In the genomic region with DNA sequence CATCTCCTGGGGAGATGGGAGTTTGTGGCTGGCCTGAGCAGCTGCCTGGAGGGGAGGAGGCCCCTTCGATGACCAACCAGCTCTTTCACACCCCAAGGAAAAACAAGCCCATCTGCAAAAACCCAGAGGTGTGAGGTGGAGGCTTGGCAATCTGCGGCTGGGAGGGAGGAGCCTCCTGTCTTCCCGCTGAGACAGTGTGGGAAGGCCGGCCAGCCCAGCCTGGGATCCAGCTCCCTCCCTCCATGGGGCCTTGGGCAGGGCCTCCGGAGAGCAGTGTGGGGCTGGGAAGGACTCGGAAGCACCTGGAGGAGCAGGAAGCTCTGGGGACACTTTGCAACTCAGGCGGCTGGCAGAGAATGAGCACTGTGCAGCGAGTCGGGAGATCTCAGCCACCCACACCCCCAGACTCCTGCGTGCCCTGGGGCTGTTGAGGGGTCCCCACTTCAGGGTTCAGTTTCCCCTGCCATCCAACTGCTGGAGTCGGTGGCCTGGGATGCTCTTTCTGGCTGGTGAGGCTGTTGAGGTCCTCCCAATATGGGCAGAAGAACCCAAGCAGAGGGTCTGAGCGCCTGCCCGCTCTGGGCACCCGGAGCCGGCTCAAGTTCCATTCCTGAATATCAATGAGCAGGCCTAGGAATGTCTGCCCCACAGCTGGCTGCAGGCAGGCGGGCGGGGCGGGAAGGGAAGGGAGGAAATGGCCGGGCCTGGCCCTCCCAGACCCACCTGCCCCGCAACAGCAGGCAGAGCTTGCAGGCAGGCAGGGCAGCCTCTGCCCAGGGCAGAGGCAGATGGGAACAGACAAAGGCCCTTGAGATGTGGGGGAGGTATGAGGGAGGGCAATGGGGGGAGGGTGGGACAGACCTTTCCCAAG, we compare ENCODE assay signal across 9 cellular contexts.
A peak's percentile ranks its signal among the peaks of the same experiment; 100 is the strongest.
DNase-seq lines count a peak whose midpoint lies in the region; ATAC-seq and TF ChIP-seq lines count a peak whose summit lies in the region.
"Had no signal": no experiment of that assay in that cellular context is flagged by ENCODE, and none has a peak within 500 bp of the region (broad histone marks: within the 10 kb centered on the region; RNA-seq: fewer than 3 reads in every experiment).

No MANE protein-coding gene starts in this region.

- intact Hi-C loops in left colon (cut with DNase I, micrococcal nuclease) (no loop called here), upper lobe of right lung (cut with DNase I) (no loop called here)

- DNase-seq in coronary artery (ENCODE audit: low spot score): no peak
- DNase-seq in left colon: peak in 1 of 2 donors; percentile 23
- no peak for DNase-seq in upper lobe of right lung
- DNase-seq in NCI-H526 treated with DMSO at 0.1 percent for 48 hours (lab: John Stamatoyannopoulos, UW): no peak
- DNase-seq in NCI-H82 (lab: John Stamatoyannopoulos, UW): no peak
- DNase-seq: midbrain had no signal

- TF ChIP-seq EP300 in Ishikawa (IDR thresholded peaks at IDR 0.05; ENCODE audit: borderline replicate concordance): peak; percentile 44; the same call in 1 of the 2 replicates

- H3K4me1 ChIP-seq in upper lobe of right lung: peaks cover 16% of the 10 kb centered on the region

- H3K36me3 ChIP-seq in upper lobe of right lung: no peaks in the 10 kb centered on the region

- H3K27me3 ChIP-seq in upper lobe of right lung: no peaks in the 10 kb centered on the region

- H3K9me3 ChIP-seq in upper lobe of right lung: no peaks in the 10 kb centered on the region

- no peak for TF ChIP-seq RAD21 in Ishikawa (IDR thresholded peaks at IDR 0.05; ENCODE audit: low read depth)

- ATAC-seq in left colon (peak; percentile 72), upper lobe of right lung (peak; percentile 41), GM18511 (IDR thresholded peaks at IDR 0.05; ENCODE audit: unreplicated experiment) (no peak), HG02678 (IDR thresholded peaks at IDR 0.05; ENCODE audit: unreplicated experiment) (no peak)

- no peak for TF ChIP-seq CTCF in coronary artery (IDR thresholded peaks at IDR 0.05)
- no peak for TF ChIP-seq CTCF in upper lobe of right lung (IDR thresholded peaks at IDR 0.05)

- H3K27ac ChIP-seq in coronary artery (peak overlapping the region; percentile 11 to 81), upper lobe of right lung (peak overlapping the region; percentile 11)

- no peak overlapping the region for H3K4me3 ChIP-seq in coronary artery
- no peak overlapping the region for H3K4me3 ChIP-seq in upper lobe of right lung

TF ChIP-seq in Ishikawa, 13 proteins besides CTCF, POLR2A, EP300 and RAD21:
- TF ChIP-seq, protein P1, sequence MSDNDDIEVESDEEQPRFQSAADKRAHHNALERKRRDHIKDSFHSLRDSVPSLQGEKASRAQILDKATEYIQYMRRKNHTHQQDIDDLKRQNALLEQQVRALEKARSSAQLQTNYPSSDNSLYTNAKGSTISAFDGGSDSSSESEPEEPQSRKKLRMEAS (IDR thresholded peaks at IDR 0.05): peak; percentile 48; the same call in 1 of the 2 replicates
- TF ChIP-seq TEAD4 (IDR thresholded peaks at IDR 0.05): peak; percentile 69
- TF ChIP-seq TAF1 (IDR thresholded peaks at IDR 0.05; ENCODE audit: low read depth): no peak
- TF ChIP-seq YY1 (IDR thresholded peaks at IDR 0.05; ENCODE audit: low read depth): 0 out of 2 replicates have a peak, but pooled peaks have one; percentile 60
- no peak for TF ChIP-seq EGR1 (IDR thresholded peaks at IDR 0.05)
- no peak for TF ChIP-seq CEBPB (IDR thresholded peaks at IDR 0.05)
- peak; percentile 76; the same call in 1 of the 2 replicates for TF ChIP-seq ZBTB7A (IDR thresholded peaks at IDR 0.05; ENCODE audit: low read depth)
- TF ChIP-seq TCF12 (IDR thresholded peaks at IDR 0.05; ENCODE audit: low read depth): peak; percentile 51; the same call in 1 of the 2 replicates
- TF ChIP-seq NFIC (IDR thresholded peaks at IDR 0.05): peak; percentile 44
- TF ChIP-seq, protein P2, sequence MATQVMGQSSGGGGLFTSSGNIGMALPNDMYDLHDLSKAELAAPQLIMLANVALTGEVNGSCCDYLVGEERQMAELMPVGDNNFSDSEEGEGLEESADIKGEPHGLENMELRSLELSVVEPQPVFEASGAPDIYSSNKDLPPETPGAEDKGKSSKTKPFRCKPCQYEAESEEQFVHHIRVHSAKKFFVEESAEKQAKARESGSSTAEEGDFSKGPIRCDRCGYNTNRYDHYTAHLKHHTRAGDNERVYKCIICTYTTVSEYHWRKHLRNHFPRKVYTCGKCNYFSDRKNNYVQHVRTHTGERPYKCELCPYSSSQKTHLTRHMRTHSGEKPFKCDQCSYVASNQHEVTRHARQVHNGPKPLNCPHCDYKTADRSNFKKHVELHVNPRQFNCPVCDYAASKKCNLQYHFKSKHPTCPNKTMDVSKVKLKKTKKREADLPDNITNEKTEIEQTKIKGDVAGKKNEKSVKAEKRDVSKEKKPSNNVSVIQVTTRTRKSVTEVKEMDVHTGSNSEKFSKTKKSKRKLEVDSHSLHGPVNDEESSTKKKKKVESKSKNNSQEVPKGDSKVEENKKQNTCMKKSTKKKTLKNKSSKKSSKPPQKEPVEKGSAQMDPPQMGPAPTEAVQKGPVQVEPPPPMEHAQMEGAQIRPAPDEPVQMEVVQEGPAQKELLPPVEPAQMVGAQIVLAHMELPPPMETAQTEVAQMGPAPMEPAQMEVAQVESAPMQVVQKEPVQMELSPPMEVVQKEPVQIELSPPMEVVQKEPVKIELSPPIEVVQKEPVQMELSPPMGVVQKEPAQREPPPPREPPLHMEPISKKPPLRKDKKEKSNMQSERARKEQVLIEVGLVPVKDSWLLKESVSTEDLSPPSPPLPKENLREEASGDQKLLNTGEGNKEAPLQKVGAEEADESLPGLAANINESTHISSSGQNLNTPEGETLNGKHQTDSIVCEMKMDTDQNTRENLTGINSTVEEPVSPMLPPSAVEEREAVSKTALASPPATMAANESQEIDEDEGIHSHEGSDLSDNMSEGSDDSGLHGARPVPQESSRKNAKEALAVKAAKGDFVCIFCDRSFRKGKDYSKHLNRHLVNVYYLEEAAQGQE (IDR thresholded peaks at IDR 0.05; ENCODE audit: low read depth): no peak
- TF ChIP-seq CREB1 (IDR thresholded peaks at IDR 0.05; ENCODE audit: low read depth): no peak
- no peak for TF ChIP-seq FOXM1 (IDR thresholded peaks at IDR 0.05; ENCODE audit: borderline replicate concordance, low read depth)
- TF ChIP-seq, protein P3, sequence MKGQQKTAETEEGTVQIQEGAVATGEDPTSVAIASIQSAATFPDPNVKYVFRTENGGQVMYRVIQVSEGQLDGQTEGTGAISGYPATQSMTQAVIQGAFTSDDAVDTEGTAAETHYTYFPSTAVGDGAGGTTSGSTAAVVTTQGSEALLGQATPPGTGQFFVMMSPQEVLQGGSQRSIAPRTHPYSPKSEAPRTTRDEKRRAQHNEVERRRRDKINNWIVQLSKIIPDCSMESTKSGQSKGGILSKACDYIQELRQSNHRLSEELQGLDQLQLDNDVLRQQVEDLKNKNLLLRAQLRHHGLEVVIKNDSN (IDR thresholded peaks at IDR 0.05): no peak
TF ChIP-seq in Ishikawa: peak in this region for 6.

Comparison
In these comparisons a context has a peak if more than half of its experiments do, and no peak if none do; other contexts are left out.
1. ATAC-seq: peak in left colon (single experiment) and upper lobe of right lung (single experiment); none in GM18511 (single experiment) and HG02678 (single experiment).